ENCODE assay signal across 28 cellular contexts in genomic region chr20:47159166-47159565, GRCh38.
"Had no signal": no experiment of that assay in that cellular context is flagged by ENCODE, and none has a peak within 500 bp of the region (broad histone marks: within the 10 kb centered on the region; RNA-seq: fewer than 3 reads in every experiment).

No MANE protein-coding gene starts in this region.

- H3K27ac ChIP-seq: colonic mucosa, coronary artery, dorsolateral prefrontal cortex, epithelial cell of prostate, esophagus muscularis mucosa, esophagus squamous epithelium, foreskin keratinocyte, gastrocnemius medialis, gastroesophageal sphincter, heart left ventricle, heart right ventricle, hepatocyte had no signal

- H3K4me3 ChIP-seq: colonic mucosa, coronary artery, dorsolateral prefrontal cortex, esophagus muscularis mucosa, esophagus squamous epithelium, gastrocnemius medialis, gastroesophageal sphincter, heart left ventricle, heart right ventricle, hepatocyte had no signal

- ATAC-seq: effector memory CD8-positive, alpha-beta T cell; esophagus mucosa; foreskin keratinocyte; gastrocnemius medialis; gastroesophageal sphincter; heart right ventricle had no signal

- H3K9me3 ChIP-seq: colonic mucosa, esophagus muscularis mucosa, esophagus squamous epithelium, gastrocnemius medialis, gastroesophageal sphincter, heart right ventricle had no signal

- H3K4me1 ChIP-seq: colonic mucosa, esophagus muscularis mucosa, esophagus squamous epithelium, foreskin keratinocyte, gastrocnemius medialis, gastroesophageal sphincter, heart left ventricle, heart right ventricle had no signal

- H2AFZ ChIP-seq: hepatocyte had no signal

- DNase-seq: colonic mucosa; cortex of kidney; dermis blood vessel endothelial cell; dorsolateral prefrontal cortex; effector CD4-positive, alpha-beta T cell; effector CD8-positive, alpha-beta T cell; effector memory CD4-positive, alpha-beta T cell; effector memory CD8-positive, alpha-beta T cell; endodermal cell; erythroblast; esophagus squamous epithelium; foreskin fibroblast; foreskin keratinocyte; foreskin melanocyte; gastrocnemius medialis; glutamatergic neuron; head of caudate nucleus; heart left ventricle; heart right ventricle had no signal

- H3K4me2 ChIP-seq: hepatocyte had no signal

- FAIRE-seq: endometrium, endothelial cell of umbilical vein, frontal cortex had no signal

- H3K36me3 ChIP-seq: colonic mucosa, esophagus muscularis mucosa, gastrocnemius medialis, gastroesophageal sphincter, heart left ventricle, heart right ventricle had no signal

- H3K27me3 ChIP-seq: colonic mucosa, dorsolateral prefrontal cortex, esophagus muscularis mucosa, esophagus squamous epithelium, foreskin keratinocyte, hepatocyte had no signal

- H3K79me2 ChIP-seq: hepatocyte had no signal
